ENCODE assay signal across 9 cellular contexts in genomic region chr5:14168139-14168792, GRCh38. TPM values are rescaled to one million over a fixed set of nuclear protein-coding genes. Genes with fewer than 3 reads are reported as not detected.
DNase-seq lines count a peak whose midpoint lies in the region; ATAC-seq and TF ChIP-seq lines count a peak whose summit lies in the region.
"Had no signal": no experiment of that assay in that cellular context is flagged by ENCODE, and none has a peak within 500 bp of the region (broad histone marks: within the 10 kb centered on the region; RNA-seq: fewer than 3 reads in every experiment).

No MANE protein-coding gene starts in this region.

- H3K9me3 ChIP-seq in DOHH2 (ENCODE audit: control insufficient read depth, insufficient read depth, low read length) = peaks cover 13% of the 10 kb centered on the region; the same call in 1 of the 2 replicates
- H3K9me3 ChIP-seq in right lobe of liver = no peaks in the 10 kb centered on the region
- no peaks in the 10 kb centered on the region for H3K9me3 ChIP-seq in H9 (ENCODE audit: control insufficient read depth, low read depth, low read length)

- H3K23ac ChIP-seq in H9 (ENCODE audit: insufficient read length, low read depth, low read length) = no peak overlapping the region

- intact Hi-C loops in right lobe of liver (cut with DNase I) = no loop called here

- no peak overlapping the region for H3K27ac Mint-ChIP-seq in activated naive CD4-positive, alpha-beta T cell treated with anti-CD3 and anti-CD28 coated beads, Interleukin-2, amount 10 ng/mL, durations not matched to agents 7 days and 5 days
- peak overlapping the region in 1 of 3 experiments; percentile 9; a peak in 2 of 7 replicates for H3K27ac Mint-ChIP-seq in H9

- peak overlapping the region; percentile 92 for H3K4me2 ChIP-seq in DOHH2 (ENCODE audit: low read length)
- no peak overlapping the region for H3K4me2 ChIP-seq in H9 (ENCODE audit: insufficient read depth, insufficient read length, low read length)

- no peak overlapping the region for H3K14ac ChIP-seq in H9 (ENCODE audit: insufficient read depth, low read length)

- no peak overlapping the region for H3K9ac ChIP-seq in H9 (ENCODE audit: extremely low read depth, insufficient read length, low read length)
- H3K9ac ChIP-seq: parathyroid adenoma had no signal

- no peak overlapping the region for H3K4me3 Mint-ChIP-seq in activated naive CD4-positive, alpha-beta T cell treated with anti-CD3 and anti-CD28 coated beads, Interleukin-2, amount 10 ng/mL, durations not matched to agents 7 days and 5 days
- no peak overlapping the region for H3K4me3 Mint-ChIP-seq in H9

- no peak overlapping the region for H4K5ac ChIP-seq in H9 (ENCODE audit: insufficient read length, low read depth, low read length)

- ATAC-seq in GM21447 (IDR thresholded peaks at IDR 0.05; ENCODE audit: unreplicated experiment) (peak; percentile 47), right lobe of liver (peak; percentile 3 to 8 (median 4))

- H4K20me1 ChIP-seq in DOHH2 (ENCODE audit: control insufficient read depth, insufficient read depth, low read depth, low read length) = no peaks in the 10 kb centered on the region; the same call in 1 of the 2 replicates
- no peaks in the 10 kb centered on the region for H4K20me1 ChIP-seq in H9 (ENCODE audit: control insufficient read depth, insufficient read depth, insufficient read length)

- H2AK5ac ChIP-seq in H9 (ENCODE audit: insufficient read length, low read length) = no peak overlapping the region

- peaks cover 7% of the 10 kb centered on the region for H3F3A ChIP-seq in DOHH2 (ENCODE audit: control insufficient read depth, insufficient read depth)

- no peak overlapping the region for H2BK15ac ChIP-seq in H9 (ENCODE audit: low read depth, low read length)

- CTCF ChIA-PET in activated naive CD4-positive, alpha-beta T cell treated with anti-CD3 and anti-CD28 coated beads, Interleukin-2, amount 10 ng/mL, durations not matched to agents 7 days and 5 days (lab: Charles Lee) = no interaction called here

- no peaks in the 10 kb centered on the region for H3K9me3 Mint-ChIP-seq in activated naive CD4-positive, alpha-beta T cell treated with anti-CD3 and anti-CD28 coated beads, Interleukin-2, amount 10 ng/mL, durations not matched to agents 7 days and 5 days
- peaks cover 5 to 6% of the 10 kb centered on the region in 2 experiments for H3K9me3 Mint-ChIP-seq in H9

- H3K23me2 ChIP-seq in H9 (ENCODE audit: insufficient read length, low read depth, low read length, poor library complexity, severe bottlenecking) = no peaks in the 10 kb centered on the region

- peak overlapping the region; percentile 54 for H3K27ac ChIP-seq in DOHH2 (ENCODE audit: low read depth, low read length)
- peak overlapping the region in 2 of 3 donors; percentile 2 to 41 for H3K27ac ChIP-seq in right lobe of liver
- H3K27ac ChIP-seq in H9 (ENCODE audit: insufficient read length, low read depth, low read length) = no peak overlapping the region
- H3K27ac ChIP-seq: parathyroid adenoma had no signal

- H4K8ac ChIP-seq in H9 (replicated peaks; ENCODE audit: insufficient read length, low read depth, low read length) = no peak overlapping the region

- peaks cover 4% of the 10 kb centered on the region for H3K4me1 Mint-ChIP-seq in activated naive CD4-positive, alpha-beta T cell treated with anti-CD3 and anti-CD28 coated beads, Interleukin-2, amount 10 ng/mL, durations not matched to agents 7 days and 5 days
- peaks cover 65% of the 10 kb centered on the region in 2 experiments for H3K4me1 Mint-ChIP-seq in H9

- H3K4me3 ChIP-seq in DOHH2 (ENCODE audit: low read length) (peak overlapping the region; percentile 78), right lobe of liver (no peak overlapping the region)

- H3K18ac ChIP-seq in H9 (ENCODE audit: insufficient read length, low read depth, low read length) = no peak overlapping the region

- no peaks in the 10 kb centered on the region for H3K9me2 ChIP-seq in DOHH2 (replicated peaks; ENCODE audit: control insufficient read depth, low read length)

- no peak overlapping the region for H2BK120ac ChIP-seq in H9 (ENCODE audit: low read depth, low read length, poor library complexity, severe bottlenecking)

- no peak for TF ChIP-seq POLR2A in right lobe of liver (IDR thresholded peaks at IDR 0.05)

- no peak overlapping the region for H4K91ac ChIP-seq in H9 (ENCODE audit: insufficient read length, low read depth, low read length)

- H2BK5ac ChIP-seq in H9 (ENCODE audit: insufficient read length, low read length) = no peak overlapping the region

- peaks cover 12% of the 10 kb centered on the region for H3K79me1 ChIP-seq in H9 (ENCODE audit: insufficient read depth, low read depth, low read length, poor library complexity, severe bottlenecking)

- H3T11ph ChIP-seq in H9 (ENCODE audit: low read length) = no peak overlapping the region

- H2BK20ac ChIP-seq in H9 (ENCODE audit: low read depth, low read length, poor library complexity, severe bottlenecking) = no peak overlapping the region

- DNase-seq in NAMALWA (ENCODE audit: low spot score) = peak; percentile 80
- no peak for DNase-seq in right lobe of liver
- DNase-seq in activated naive CD4-positive, alpha-beta T cell treated with anti-CD3 and anti-CD28 coated beads, Interleukin-2, amount 10 ng/mL, durations not matched to agents 7 days and 5 days = no peak
- no peak for DNase-seq in H9
- DNase-seq in AG20443 (ENCODE audit: low spot score) = no peak
- DNase-seq in activated gamma-delta T cell (lab: John Stamatoyannopoulos, UW) = no peak

- peaks cover 3% of the 10 kb centered on the region for H3K27me3 Mint-ChIP-seq in activated naive CD4-positive, alpha-beta T cell treated with anti-CD3 and anti-CD28 coated beads, Interleukin-2, amount 10 ng/mL, durations not matched to agents 7 days and 5 days
- no peaks in the 10 kb centered on the region for H3K27me3 Mint-ChIP-seq in H9 (ENCODE audit: low read depth)

- H2AFZ ChIP-seq in H9 (ENCODE audit: low read length) = no peak overlapping the region
- H2AFZ ChIP-seq: parathyroid adenoma had no signal

- no peak overlapping the region for H3K4ac ChIP-seq in H9 (ENCODE audit: low read depth, low read length)

- no peaks in the 10 kb centered on the region for H3K36me3 Mint-ChIP-seq in activated naive CD4-positive, alpha-beta T cell treated with anti-CD3 and anti-CD28 coated beads, Interleukin-2, amount 10 ng/mL, durations not matched to agents 7 days and 5 days
- H3K36me3 Mint-ChIP-seq in H9 (ENCODE audit: insufficient read depth in 1 of 3, low read depth in 3 of 3) = peaks cover 5 to 12% (median 7%) of the 10 kb centered on the region in 3 experiments; a peak in 6 of 7 replicates

- H3K56ac ChIP-seq in H9 (ENCODE audit: insufficient read length, low read depth, low read length) = no peak overlapping the region

- H3K79me2 ChIP-seq in DOHH2 (ENCODE audit: control insufficient read depth, low read length) (peaks cover 99% of the 10 kb centered on the region), H9 (ENCODE audit: insufficient read depth, low read length) (peaks cover 61% of the 10 kb centered on the region; the same call in 1 of the 2 replicates)

- H3K27me3 ChIP-seq in DOHH2 (ENCODE audit: control insufficient read depth, low read length) (no peaks in the 10 kb centered on the region), right lobe of liver (no peaks in the 10 kb centered on the region), H9 (ENCODE audit: insufficient read depth, low read length) (no peaks in the 10 kb centered on the region)

- H2BK12ac ChIP-seq in H9 (ENCODE audit: insufficient read length, low read depth, low read length) = no peak overlapping the region

- no peaks in the 10 kb centered on the region for H3K36me3 ChIP-seq in DOHH2 (ENCODE audit: control insufficient read depth, low read length)
- no peaks in the 10 kb centered on the region for H3K36me3 ChIP-seq in right lobe of liver

- TF ChIP-seq CTCF in DOHH2 (IDR thresholded peaks at IDR 0.05; ENCODE audit: low read depth, low read length, poor library complexity, severe bottlenecking) = no peak
- no peak for TF ChIP-seq CTCF in right lobe of liver (IDR thresholded peaks at IDR 0.05)
- no peak for TF ChIP-seq CTCF in H9 (conservative IDR thresholded peaks at IDR 0.05)

- H3K4me1 ChIP-seq in DOHH2 (ENCODE audit: control insufficient read depth, low read length) (peaks cover 65% of the 10 kb centered on the region), right lobe of liver (peaks cover 0 to 46% (median 21%) of the 10 kb centered on the region in 4 donors), H9 (ENCODE audit: insufficient read depth, low read length) (peaks cover 8% of the 10 kb centered on the region; the same call in 1 of the 2 replicates)
- H3K4me1 ChIP-seq: parathyroid adenoma had no signal

- WGBS in right lobe of liver (ENCODE audit: insufficient coverage, low coverage, low lambda C conversion rate, missing lambda C conversion rate) = 57% methylated on average over 6 of the region's 6 CpGs
- no CpG with 5 or more reads among the region's 6 CpGs for WGBS in H9 (ENCODE audit: extremely low coverage, insufficient read length, low lambda C conversion rate)

RNA-seq across cellular contexts. Expression of gene TRIO, which starts 25.1 kb away (rescaled TPM):
- 10 to 100 TPM; 34.7 to 63.5 (median 50.2) TPM for total RNA-seq in right lobe of liver
- 82.9 and 87.8 TPM in 2 replicates for total RNA-seq in H9 (2021)
